Comparison of ENCODE assay signal across 35 cellular contexts in genomic region chr16:61480250-61480649, GRCh38.
"Had no signal": no experiment of that assay in that cellular context is flagged by ENCODE, and none has a peak within 500 bp of the region (broad histone marks: within the 10 kb centered on the region; RNA-seq: fewer than 3 reads in every experiment).

No MANE protein-coding gene starts in this region.

- H3K9me3 ChIP-seq: MG63 had no signal

- H3K36me3 ChIP-seq: MG63 had no signal

- DNase-seq: Karpas-422, Kasumi-1, MG63, MM.1S, MV-4-11, NCI-H1048, NCI-H1092, NCI-H1092 treated with DMSO at 0.1 percent for 48 hours, NCI-H1105, NCI-H1105 treated with DMSO at 0.1 percent for 48 hours, NCI-H1417, NCI-H1417 treated with DMSO at 0.1 percent for 48 hours, NCI-H1436, NCI-H1436 treated with DMSO at 0.1 percent for 48 hours, NCI-H146, NCI-H1694, NCI-H1694 treated with DMSO at 0.1 percent for 48 hours, NCI-H187, NCI-H187 treated with DMSO at 0.1 percent for 48 hours, NCI-H1930, NCI-H2029, NCI-H2029 treated with DMSO at 0.1 percent for 48 hours, NCI-H2081, NCI-H2081 treated with DMSO at 0.1 percent for 48 hours, NCI-H2107, NCI-H2171, NCI-H2171 treated with DMSO at 0.1 percent for 48 hours, NCI-H2227 treated with DMSO at 0.1 percent for 48 hours, NCI-H226, NCI-H345, NCI-H446, NCI-H446 treated with DMSO at 0.1 percent for 48 hours, NCI-H510A, NCI-H510A treated with DMSO at 0.1 percent for 48 hours, NCI-H524 had no signal

- H3K27me3 ChIP-seq: MG63 had no signal

- H3K4me3 ChIP-seq: MG63 had no signal
